Comparison of ENCODE assay signal across 16 cellular contexts in the genomic region with DNA sequence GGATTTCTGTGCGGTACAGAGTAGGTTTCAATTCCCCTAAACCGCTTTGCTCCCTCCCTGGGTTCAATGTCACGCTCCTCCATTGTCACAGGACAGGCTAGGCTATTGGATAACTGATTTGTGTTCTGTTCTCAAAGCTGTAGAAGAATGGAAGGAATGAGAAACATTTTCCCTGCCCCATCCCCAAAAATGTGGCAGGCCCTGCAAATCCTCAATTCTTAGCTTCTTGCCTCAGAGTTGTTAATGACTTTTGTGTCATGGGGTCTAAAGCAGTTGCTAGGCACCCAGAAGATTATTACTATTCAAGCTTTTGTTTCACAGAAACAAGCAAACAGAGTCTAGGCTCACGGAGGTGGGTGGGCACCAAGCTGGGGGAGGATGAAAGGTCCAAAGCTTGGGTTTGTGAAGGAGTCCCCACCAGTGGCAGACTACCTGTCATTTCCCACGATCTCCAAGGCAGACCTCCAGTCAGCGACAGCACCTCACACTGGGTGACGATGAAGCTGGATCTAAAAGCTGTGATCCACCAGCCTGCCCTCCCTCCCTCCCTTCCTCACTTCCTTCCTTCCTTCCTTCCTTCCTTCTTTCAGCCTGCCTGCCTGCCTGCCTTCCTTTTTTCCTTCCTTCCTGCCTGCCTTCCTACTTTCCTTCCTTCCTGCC.
DNase-seq lines count a peak whose midpoint lies in the region; ATAC-seq and TF ChIP-seq lines count a peak whose summit lies in the region.
"Had no signal": no experiment of that assay in that cellular context is flagged by ENCODE, and none has a peak within 500 bp of the region (broad histone marks: within the 10 kb centered on the region; RNA-seq: fewer than 3 reads in every experiment).

No MANE protein-coding gene starts in this region.

- CTCF ChIA-PET in OCI-LY7 (lab: Charles Lee; ENCODE audit: unreplicated experiment): no interaction called here

- no peak overlapping the region for H3K14ac ChIP-seq in neuronal stem cell (ENCODE audit: low read length)

- peaks cover 26% of the 10 kb centered on the region for H3K4me1 ChIP-seq in GM23338 (ENCODE audit: insufficient read depth)
- H3K4me1 ChIP-seq in iPS-15b (ENCODE audit: control insufficient read depth, insufficient read depth, low read length): peaks cover 5% of the 10 kb centered on the region
- peaks cover 12 to 19% of the 10 kb centered on the region in 2 donors for H3K4me1 ChIP-seq in neuronal stem cell (ENCODE audit: control insufficient read depth in 2 of 2, insufficient read depth in 1 of 2, low read depth in 1 of 2, low read length in 2 of 2)
- H3K4me1 ChIP-seq in OCI-LY7 (ENCODE audit: insufficient read depth, low read length, poor library complexity, severe bottlenecking): no peaks in the 10 kb centered on the region

- H3K79me1 ChIP-seq in neuronal stem cell (ENCODE audit: low read depth, low read length): no peaks in the 10 kb centered on the region

- POLR2A ChIA-PET in OCI-LY7 (lab: Charles Lee): interaction anchor here (0.6 kb wide), 1 partner anchor 1314 kb away, joined by 3 read pairs; no protein-coding TSS in a partner anchor

- TF ChIP-seq CTCF in GM23338 (conservative IDR thresholded peaks at IDR 0.05; ENCODE audit: low read depth in 2 of 2) (no peak), OCI-LY7 (conservative IDR thresholded peaks at IDR 0.05; ENCODE audit: low read length) (no peak)

- no peak overlapping the region for H2AK5ac ChIP-seq in neuronal stem cell (ENCODE audit: low read depth, low read length)

- intact Hi-C loops in OCI-LY7 (cut with micrococcal nuclease; ENCODE audit: unreplicated experiment): no loop called here

- no peak overlapping the region for H3K23ac ChIP-seq in neuronal stem cell (ENCODE audit: low read depth, low read length, poor library complexity)

- H3K79me2 ChIP-seq in GM23338 (replicated peaks; ENCODE audit: insufficient read depth) (no peaks in the 10 kb centered on the region), OCI-LY7 (ENCODE audit: insufficient read depth, low read depth, low read length) (no peaks in the 10 kb centered on the region)

- H3K4me1 Mint-ChIP-seq in GM23338: peaks cover 41% of the 10 kb centered on the region
- H3K4me1 Mint-ChIP-seq in effector memory CD8-positive, alpha-beta T cell (ENCODE audit: low read depth in 2 of 2): no peaks in the 10 kb centered on the region
- H3K4me1 Mint-ChIP-seq: IgD-negative memory B cell had no signal

- no peak overlapping the region for H3K4ac ChIP-seq in neuronal stem cell (ENCODE audit: low read length)

- BruUV-seq in OCI-LY7 (replicated peaks; lab: Mats Ljungman, UMichigan): no TSS peak

- no CpG with 5 or more reads among the region's 7 CpGs for WGBS in neuronal stem cell (ENCODE audit: extremely low coverage in 2 of 2, insufficient read length in 2 of 2, insufficient replicate concordance in 1 of 2), 2 donors

- no peak overlapping the region for H4K91ac ChIP-seq in neuronal stem cell (ENCODE audit: low read depth, low read length, poor library complexity)

- ATAC-seq in GM23338: peak; percentile 65
- ATAC-seq in effector memory CD8-positive, alpha-beta T cell (replicated peaks): no peak
- no peak for ATAC-seq in HG02973 (IDR thresholded peaks at IDR 0.05; ENCODE audit: unreplicated experiment)

- H3K9me2 ChIP-seq in GM23338 (ENCODE audit: insufficient read depth) (no peaks in the 10 kb centered on the region), OCI-LY7 (ENCODE audit: insufficient read depth, low read length) (no peaks in the 10 kb centered on the region)

- no peak overlapping the region for H3K18ac ChIP-seq in neuronal stem cell (ENCODE audit: low read length)

- H2BK120ac ChIP-seq in neuronal stem cell (ENCODE audit: low read depth, low read length): no peak overlapping the region

- peak overlapping the region; percentile 16; the same call in 1 of the 3 replicates for H3K4me3 Mint-ChIP-seq in GM23338
- no peak overlapping the region for H3K4me3 Mint-ChIP-seq in effector memory CD8-positive, alpha-beta T cell
- H3K4me3 Mint-ChIP-seq: IgD-negative memory B cell had no signal

- H2AFZ ChIP-seq in GM23338 (0 out of 2 replicates have a peak overlapping the region, but pooled peaks have one; percentile 1), neuronal stem cell (ENCODE audit: low read length) (no peak overlapping the region), OCI-LY7 (ENCODE audit: low read length) (no peak overlapping the region)

- no peak overlapping the region for H2BK15ac ChIP-seq in neuronal stem cell (ENCODE audit: low read length)

- H3K9me3 ChIP-seq in iPS-15b (ENCODE audit: control insufficient read depth, insufficient read depth, low read length) (no peaks in the 10 kb centered on the region), neuronal stem cell (replicated peaks in 1 of 2; ENCODE audit: control insufficient read depth in 2 of 2, insufficient read depth in 1 of 2, low read depth in 1 of 2, low read length in 2 of 2) (no peaks in the 10 kb centered on the region), OCI-LY7 (ENCODE audit: low read length) (no peaks in the 10 kb centered on the region)

- no peaks in the 10 kb centered on the region for H3K36me3 Mint-ChIP-seq in GM23338 (ENCODE audit: low read depth)
- H3K36me3 Mint-ChIP-seq in effector memory CD8-positive, alpha-beta T cell (ENCODE audit: insufficient read depth): no peaks in the 10 kb centered on the region

- no peaks in the 10 kb centered on the region for H3K27me3 ChIP-seq in GM23338 (ENCODE audit: insufficient read depth)
- no peaks in the 10 kb centered on the region for H3K27me3 ChIP-seq in iPS-15b (ENCODE audit: control insufficient read depth, insufficient read depth, low read length)
- H3K27me3 ChIP-seq in neuronal stem cell (ENCODE audit: control insufficient read depth in 3 of 3, insufficient read depth in 3 of 3, low read depth in 1 of 3, low read length in 3 of 3): no peaks in the 10 kb centered on the region

- H3K4me2 ChIP-seq in GM23338: peak overlapping the region; percentile 24; the same call in 1 of the 2 replicates
- H3K4me2 ChIP-seq in neuronal stem cell (ENCODE audit: insufficient read depth, low read length, poor library complexity, severe bottlenecking): peak overlapping the region; percentile 37
- no peak overlapping the region for H3K4me2 ChIP-seq in OCI-LY7 (ENCODE audit: low read length)

- no peaks in the 10 kb centered on the region for H3K36me3 ChIP-seq in GM23338 (ENCODE audit: insufficient read depth)
- no peaks in the 10 kb centered on the region for H3K36me3 ChIP-seq in iPS-15b (ENCODE audit: control insufficient read depth, insufficient read depth, low read length)
- H3K36me3 ChIP-seq in neuronal stem cell (replicated peaks in 1 of 2; ENCODE audit: control insufficient read depth in 2 of 2, insufficient read depth in 2 of 2, low read length in 2 of 2): no peaks in the 10 kb centered on the region
- no peaks in the 10 kb centered on the region for H3K36me3 ChIP-seq in OCI-LY7 (ENCODE audit: insufficient read depth, low read length)

- no peak overlapping the region for H2BK5ac ChIP-seq in neuronal stem cell (ENCODE audit: low read length)

- no peak overlapping the region for H4K8ac ChIP-seq in neuronal stem cell (ENCODE audit: low read depth, low read length)

- H3K27ac ChIP-seq in GM23338 (ENCODE audit: low read depth): peak overlapping the region; percentile 72
- no peak overlapping the region for H3K27ac ChIP-seq in neuronal stem cell (replicated peaks; ENCODE audit: low read length)
- H3K27ac ChIP-seq in OCI-LY7 (ENCODE audit: low read depth, low read length, poor library complexity, severe bottlenecking): no peak overlapping the region

- no peaks in the 10 kb centered on the region; the same call in 2 of the 3 replicates for H3K9me3 Mint-ChIP-seq in GM23338
- H3K9me3 Mint-ChIP-seq in effector memory CD8-positive, alpha-beta T cell: peaks cover 0 to 7% of the 10 kb centered on the region in 2 donors

- no peaks in the 10 kb centered on the region for H3F3A ChIP-seq in GM23338 (replicated peaks; ENCODE audit: low read depth)

- no peak overlapping the region for H3K4me3 ChIP-seq in GM23338
- H3K4me3 ChIP-seq in iPS-15b (ENCODE audit: low read depth, low read length): peak overlapping the region; percentile 14
- H3K4me3 ChIP-seq in neuronal stem cell (ENCODE audit: low read length in 2 of 2): no peak overlapping the region
- no peak overlapping the region for H3K4me3 ChIP-seq in OCI-LY7 (ENCODE audit: low read depth, low read length, poor library complexity, severe bottlenecking)

- H3K27me3 Mint-ChIP-seq in GM23338 (ENCODE audit: insufficient read depth, low read depth, poor library complexity): peaks cover 9% of the 10 kb centered on the region
- H3K27me3 Mint-ChIP-seq in effector memory CD8-positive, alpha-beta T cell: no peaks in the 10 kb centered on the region
- H3K27me3 Mint-ChIP-seq: IgD-negative memory B cell had no signal

- H4K20me1 ChIP-seq in GM23338 (replicated peaks; ENCODE audit: insufficient read depth) (no peaks in the 10 kb centered on the region), OCI-LY7 (ENCODE audit: insufficient read depth, low read length) (no peaks in the 10 kb centered on the region)

- H2BK12ac ChIP-seq in neuronal stem cell (ENCODE audit: low read length): no peak overlapping the region

- H3K9ac ChIP-seq in iPS-15b (ENCODE audit: low read depth, low read length): no peak overlapping the region
- H3K9ac ChIP-seq in neuronal stem cell (ENCODE audit: low read depth, low read length, poor library complexity): no peak overlapping the region

- H3K27ac Mint-ChIP-seq in GM23338: peak overlapping the region; percentile 39
- no peak overlapping the region for H3K27ac Mint-ChIP-seq in effector memory CD8-positive, alpha-beta T cell

- DNase-seq in GM23338 (ENCODE audit: low spot score): peak; percentile 61
- peak; percentile 61 for DNase-seq in astrocyte of the hippocampus (ENCODE audit: low read depth, low spot score)
- peak; percentile 41 for DNase-seq in neuronal stem cell (ENCODE audit: low spot score)
- DNase-seq in OCI-LY7 (ENCODE audit: low spot score): no peak
- no peak for DNase-seq in effector memory CD8-positive, alpha-beta T cell
- DNase-seq: C1 segment of cervical spinal cord, DMS 273 treated with DMSO at 0.1 percent for 48 hours, NCI-H1105 treated with DMSO at 0.1 percent for 48 hours, NCI-H1694 treated with DMSO at 0.1 percent for 48 hours, NCI-H226, NCI-H526, OCI-M1, SHP77 treated with DMSO at 0.1 percent for 48 hours had no signal

TF ChIP-seq in GM23338, 12 proteins besides CTCF, POLR2A, EP300 and RAD21 (continues in another document):
- TF ChIP-seq STAT1 (IDR thresholded peaks at IDR 0.05; ENCODE audit: unreplicated experiment) (no peak), CREB1 (CRISPR knock-in tag; IDR thresholded peaks at IDR 0.05; ENCODE audit: low read depth) (no peak), NANOG (IDR thresholded peaks at IDR 0.05; ENCODE audit: borderline replicate concordance) (no peak), EZH2phosphoT487 (IDR thresholded peaks at IDR 0.05; ENCODE audit: unreplicated experiment) (no peak), JUNB (IDR thresholded peaks at IDR 0.05; ENCODE audit: unreplicated experiment) (no peak), ZNF331 (CRISPR knock-in tag; IDR thresholded peaks at IDR 0.05; ENCODE audit: low read depth) (no peak), POLR2AphosphoS5 (IDR thresholded peaks at IDR 0.05; ENCODE audit: low read depth) (no peak), EZH2 (IDR thresholded peaks at IDR 0.05; ENCODE audit: low read depth, unreplicated experiment) (no peak)

Comparison
In these comparisons a context has a peak if more than half of its experiments do, and no peak if none do; other contexts are left out.
1. DNase-seq: peak in GM23338 (single experiment), astrocyte of the hippocampus (single experiment) and neuronal stem cell (single experiment); none in OCI-LY7 (single experiment) and effector memory CD8-positive, alpha-beta T cell (0 of 3).